ENCODE assay signal across 16 cellular contexts in the genomic region with DNA sequence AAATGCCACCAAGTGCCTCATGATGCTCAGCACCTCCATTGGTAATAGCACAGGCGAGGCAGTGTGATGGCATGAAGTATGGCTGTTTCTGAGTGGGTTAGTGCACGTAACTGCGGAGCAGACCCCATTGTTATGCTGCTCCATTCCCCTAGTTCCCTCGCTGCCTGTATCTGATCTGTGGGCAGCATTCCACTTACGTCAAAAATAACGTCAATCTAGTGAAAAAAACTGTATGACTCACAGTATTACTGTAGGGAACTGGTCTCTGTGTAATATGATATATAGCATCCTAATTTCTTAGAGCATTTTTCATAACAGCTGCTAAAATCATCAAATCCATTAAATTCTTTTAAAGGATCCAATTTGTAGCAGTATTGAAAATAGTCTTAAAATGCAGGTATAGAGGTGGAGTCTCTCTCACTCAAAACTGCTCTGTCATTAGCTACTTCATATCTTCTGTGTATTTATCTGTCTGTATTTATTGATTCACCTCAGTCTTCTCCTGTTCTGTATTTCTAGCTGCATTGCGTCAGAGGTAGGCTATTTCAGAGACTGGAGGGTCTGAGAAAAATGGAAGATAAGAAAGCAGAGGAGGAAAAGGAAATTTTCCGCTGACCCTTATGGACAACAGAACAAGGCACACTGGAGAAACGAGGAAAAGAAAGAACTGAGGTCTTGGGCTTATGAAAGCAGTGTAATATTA. TPM values are rescaled to one million over a fixed set of nuclear protein-coding genes. Genes with fewer than 3 reads are reported as not detected.
DNase-seq lines count a peak whose midpoint lies in the region; ATAC-seq, FAIRE-seq and TF ChIP-seq lines count a peak whose summit lies in the region.
"Had no signal": no experiment of that assay in that cellular context is flagged by ENCODE, and none has a peak within 500 bp of the region (broad histone marks: within the 10 kb centered on the region; RNA-seq: fewer than 3 reads in every experiment).

No MANE protein-coding gene starts in this region.

- no peak overlapping the region for H2BK5ac ChIP-seq in neuronal stem cell (ENCODE audit: low read length)

- H3K9ac ChIP-seq in PC-3 (ENCODE audit: low read length), result peak overlapping the region; percentile 75
- peak overlapping the region; percentile 66 for H3K9ac ChIP-seq in neuronal stem cell (ENCODE audit: low read depth, low read length, poor library complexity)

- no peak overlapping the region for H4K8ac ChIP-seq in neuronal stem cell (ENCODE audit: low read depth, low read length)

- H3K14ac ChIP-seq in neuronal stem cell (ENCODE audit: low read length), result no peak overlapping the region

- H3K27ac ChIP-seq in PC-3 (ENCODE audit: low read length), result peak overlapping the region; percentile 85
- no peak overlapping the region for H3K27ac ChIP-seq in neuronal stem cell (replicated peaks; ENCODE audit: low read length)
- no peak overlapping the region for H3K27ac ChIP-seq in gastroesophageal sphincter
- H3K27ac ChIP-seq: prostate gland, tibial artery had no signal

- no peak overlapping the region for H3K4ac ChIP-seq in neuronal stem cell (ENCODE audit: low read length)

- H3F3A ChIP-seq in PC-3 (ENCODE audit: low read length, unreplicated experiment), result no peaks in the 10 kb centered on the region

- no peak for TF ChIP-seq CTCF in PC-3 (conservative IDR thresholded peaks at IDR 0.05; ENCODE audit: low read depth, low read length)
- no peak for TF ChIP-seq CTCF in bronchial epithelial cell (IDR thresholded peaks at IDR 0.05; ENCODE audit: insufficient read depth, low read length, severe bottlenecking)
- no peak for TF ChIP-seq CTCF in gastroesophageal sphincter (IDR thresholded peaks at IDR 0.05)

- CTCF ChIA-PET in PC-3 (lab: Charles Lee), result interaction anchor here (1.5 kb wide), 1 partner anchor 17 kb away, joined by 9 read pairs; no protein-coding TSS in a partner anchor

- POLR2A ChIA-PET in PC-3 (lab: Charles Lee; ENCODE audit: unreplicated experiment), result interaction anchor here (0.6 kb wide), 2 partner anchors 608 to 1241 kb away, joined by 4 read pairs; no protein-coding TSS in a partner anchor

- no peaks in the 10 kb centered on the region for H3K9me2 ChIP-seq in PC-3 (replicated peaks; ENCODE audit: low read length)

- no peak for TF ChIP-seq POLR2A in gastroesophageal sphincter (IDR thresholded peaks at IDR 0.05)

- H3K4me2 ChIP-seq in PC-3 (ENCODE audit: low read length) (peak overlapping the region; percentile 63), neuronal stem cell (ENCODE audit: insufficient read depth, low read length, poor library complexity, severe bottlenecking) (no peak overlapping the region)

- H2AFZ ChIP-seq in PC-3 (ENCODE audit: low read length) (peak overlapping the region; percentile 58; the same call in 1 of the 2 replicates), neuronal stem cell (ENCODE audit: low read length) (no peak overlapping the region)

- WGBS in neuronal stem cell (ENCODE audit: extremely low coverage in 2 of 2, insufficient read length in 2 of 2, insufficient replicate concordance in 1 of 2), 2 donors, result no CpG with 5 or more reads among the region's 9 CpGs
- 65 to 84% methylated on average over 6 to 9 of the region's 9 CpGs for WGBS in gastroesophageal sphincter (ENCODE audit: low coverage in 1 of 2), 2 donors

- no peaks in the 10 kb centered on the region for H3K79me2 ChIP-seq in PC-3 (ENCODE audit: low read length)

- no TSS peak for BruUV-seq in PC-3 (replicated peaks; lab: Mats Ljungman, UMichigan)

- no peak overlapping the region for H4K91ac ChIP-seq in neuronal stem cell (ENCODE audit: low read depth, low read length, poor library complexity)

- H2BK120ac ChIP-seq in neuronal stem cell (ENCODE audit: low read depth, low read length), result no peak overlapping the region

- ATAC-seq in PC-3 (peak; percentile 74), esophagus mucosa (no peak), GM21737 (IDR thresholded peaks at IDR 0.05; ENCODE audit: unreplicated experiment) (no peak), HG02870 (IDR thresholded peaks at IDR 0.05; ENCODE audit: unreplicated experiment) (no peak), gastroesophageal sphincter (no peak)

- H3K79me1 ChIP-seq in neuronal stem cell (ENCODE audit: low read depth, low read length), result peaks cover 2% of the 10 kb centered on the region

- FAIRE-seq in bronchial epithelial cell (lab: Jason Lieb, UNC), result no peak
- FAIRE-seq: kidney had no signal

- H2BK12ac ChIP-seq in neuronal stem cell (ENCODE audit: low read length), result no peak overlapping the region

- no peak overlapping the region for H3K23ac ChIP-seq in neuronal stem cell (ENCODE audit: low read depth, low read length, poor library complexity)

- H3K4me1 ChIP-seq in PC-3 (ENCODE audit: insufficient read depth, low read length), result peaks cover 39% of the 10 kb centered on the region
- H3K4me1 ChIP-seq in neuronal stem cell (ENCODE audit: control insufficient read depth in 2 of 2, insufficient read depth in 1 of 2, low read depth in 1 of 2, low read length in 2 of 2), result peaks cover 0 to 11% of the 10 kb centered on the region in 2 donors
- no peaks in the 10 kb centered on the region for H3K4me1 ChIP-seq in gastroesophageal sphincter
- H3K4me1 ChIP-seq: prostate gland, tibial artery had no signal

- no peak overlapping the region for H3K18ac ChIP-seq in neuronal stem cell (ENCODE audit: low read length)

- no peak overlapping the region for H2BK15ac ChIP-seq in neuronal stem cell (ENCODE audit: low read length)

- intact Hi-C loops in PC-3 (cut with micrococcal nuclease), result loop anchor here (2.0 kb wide), 2 partner anchors 170 to 212 kb away; a partner anchor contains a TSS

- no peak overlapping the region for H2AK5ac ChIP-seq in neuronal stem cell (ENCODE audit: low read depth, low read length)

- no peak for TF ChIP-seq EP300 in gastroesophageal sphincter (IDR thresholded peaks at IDR 0.05)

- DNase-seq in ELR (ENCODE audit: low read depth) (peak; percentile 68), PC-3 (peak; percentile 79), bronchial epithelial cell (ENCODE audit: low read depth) (peak; percentile 49), neuronal stem cell (ENCODE audit: low spot score) (no peak)
- DNase-seq: activated T-cell treated with anti-CD3 and anti-CD28 coated beads, Interleukin-2, amount 50 U/mL, for 24 hours; amniotic stem cell; kidney; NCI-H1048; NCI-H345; stimulated activated CD4-positive, alpha-beta T cell treated with anti-CD3 and anti-CD28 coated beads, Interleukin-2, amount 100 ng/mL, for 24 hours; tibial artery had no signal

- H3K9me3 ChIP-seq in PC-3 (ENCODE audit: low read length) (no peaks in the 10 kb centered on the region), neuronal stem cell (replicated peaks in 1 of 2; ENCODE audit: control insufficient read depth in 2 of 2, insufficient read depth in 1 of 2, low read depth in 1 of 2, low read length in 2 of 2) (no peaks in the 10 kb centered on the region), gastroesophageal sphincter (no peaks in the 10 kb centered on the region)
- H3K9me3 ChIP-seq: prostate gland, tibial artery had no signal

- H4K20me1 ChIP-seq in PC-3 (ENCODE audit: low read length), result no peaks in the 10 kb centered on the region

- peak overlapping the region; percentile 25; the same call in 1 of the 2 replicates for H3K4me3 ChIP-seq in PC-3 (ENCODE audit: low read length)
- no peak overlapping the region for H3K4me3 ChIP-seq in bronchial epithelial cell (ENCODE audit: low read depth, low read length)
- no peak overlapping the region for H3K4me3 ChIP-seq in neuronal stem cell (ENCODE audit: low read length in 2 of 2)
- no peak overlapping the region for H3K4me3 ChIP-seq in gastroesophageal sphincter
- H3K4me3 ChIP-seq: prostate gland, tibial artery had no signal

- H3K36me3 ChIP-seq in PC-3 (ENCODE audit: low read depth, low read length), result no peaks in the 10 kb centered on the region
- no peaks in the 10 kb centered on the region for H3K36me3 ChIP-seq in bronchial epithelial cell (ENCODE audit: control insufficient read depth, insufficient read depth, low read length)
- H3K36me3 ChIP-seq in neuronal stem cell (replicated peaks in 1 of 2; ENCODE audit: control insufficient read depth in 2 of 2, insufficient read depth in 2 of 2, low read length in 2 of 2), result no peaks in the 10 kb centered on the region
- peaks cover 0 to 13% of the 10 kb centered on the region in 2 donors for H3K36me3 ChIP-seq in gastroesophageal sphincter
- H3K36me3 ChIP-seq: prostate gland had no signal

- H3K27me3 ChIP-seq in PC-3 (ENCODE audit: low read length) (no peaks in the 10 kb centered on the region), bronchial epithelial cell (ENCODE audit: control insufficient read depth, insufficient read depth, low read length) (no peaks in the 10 kb centered on the region), neuronal stem cell (ENCODE audit: control insufficient read depth in 3 of 3, insufficient read depth in 3 of 3, low read depth in 1 of 3, low read length in 3 of 3) (no peaks in the 10 kb centered on the region), gastroesophageal sphincter (no peaks in the 10 kb centered on the region)
- H3K27me3 ChIP-seq: tibial artery had no signal

RNA-seq across cellular contexts. Expression of a gene that starts 60.0 kb away (rescaled TPM):
- not detected in 2 replicates for total RNA-seq in PC-3 (2014; rRNA removed)
- not detected in 2 replicates for total RNA-seq in bronchial epithelial cell
- polyA plus RNA-seq in neuronal stem cell (2013, experiment 1 of 2), result not detected
- polyA plus RNA-seq in neuronal stem cell (2013, experiment 2 of 2), result not detected
- not detected for total RNA-seq in esophagus mucosa
- total RNA-seq in gastroesophageal sphincter, result not detected
- total RNA-seq: kidney had no signal
